ENCODE assay signal across 8 cellular contexts in genomic region chr10:101693701-101694055, GRCh38. TPM values are rescaled to one million over a fixed set of nuclear protein-coding genes. Genes with fewer than 3 reads are reported as not detected.
DNase-seq lines count a peak whose midpoint lies in the region; ATAC-seq, FAIRE-seq and TF ChIP-seq lines count a peak whose summit lies in the region.

No MANE protein-coding gene starts in this region.

- H3K4me3 ChIP-seq in body of pancreas (peak overlapping the region; percentile 88 to 89), keratinocyte (ENCODE audit: control insufficient read depth in 2 of 3, extremely low read depth in 1 of 3, insufficient read depth in 2 of 3, low read depth in 1 of 3, low read length in 3 of 3) (peak overlapping the region; percentile 92 to 94 (median 93)), stomach smooth muscle (ENCODE audit: low read length in 2 of 2) (peak overlapping the region; percentile 75 to 89)

- DNase-seq in activated CD8-positive, alpha-beta memory T cell treated with anti-CD3 and anti-CD28 coated beads, Interleukin-2, amount 50 U/mL, for 48 hours: peak; percentile 58
- DNase-seq in activated CD8-positive, alpha-beta memory T cell treated with anti-CD3 and anti-CD28 coated beads, Interleukin-2, amount 50 U/mL, for 4 hours: no peak
- DNase-seq in H9 (no peak), NCI-H146 treated with DMSO at 0.1 percent for 48 hours (lab: John Stamatoyannopoulos, UW; ENCODE audit: unreplicated experiment) (peak; percentile 59), body of pancreas (peak in 3 of 4 donors; percentile 10 to 29 (median 16)), keratinocyte (ENCODE audit: low read depth, low spot score) (no peak)
- DNase-seq in stimulated activated naive CD4-positive, alpha-beta T cell treated with Interleukin-2 at 50 U/mL for 16 hours (lab: John Stamatoyannopoulos, UW): no peak

- peaks cover 5% of the 10 kb centered on the region for H3K9me1 ChIP-seq in keratinocyte (ENCODE audit: control insufficient read depth, extremely low read depth, insufficient read depth, low read length)

- no peak for TF ChIP-seq POLR2A in body of pancreas (IDR thresholded peaks at IDR 0.05)

- no peaks in the 10 kb centered on the region for H3K79me1 ChIP-seq in H9 (ENCODE audit: insufficient read depth, low read depth, low read length, poor library complexity, severe bottlenecking)

- H4K8ac ChIP-seq in H9 (replicated peaks; ENCODE audit: insufficient read length, low read depth, low read length): no peak overlapping the region

- H4K20me1 ChIP-seq in H9 (ENCODE audit: control insufficient read depth, insufficient read depth, insufficient read length): no peaks in the 10 kb centered on the region
- no peaks in the 10 kb centered on the region for H4K20me1 ChIP-seq in keratinocyte (ENCODE audit: control insufficient read depth, extremely low read depth, insufficient read depth, low read length)

- H3K4me1 ChIP-seq in H9 (ENCODE audit: insufficient read depth, low read length) (no peaks in the 10 kb centered on the region; the same call in 1 of the 2 replicates), body of pancreas (peaks cover 50% of the 10 kb centered on the region), keratinocyte (ENCODE audit: control insufficient read depth, extremely low read depth, insufficient read depth, low read length) (peaks cover 12% of the 10 kb centered on the region), stomach smooth muscle (ENCODE audit: control insufficient read depth, insufficient read depth, low read length) (peaks cover 21% of the 10 kb centered on the region)

- peak overlapping the region; percentile 91 to 98 (median 97) for H3K27ac Mint-ChIP-seq in H9

- no peak overlapping the region for H4K5ac ChIP-seq in H9 (ENCODE audit: insufficient read length, low read depth, low read length)

- H3K9me3 ChIP-seq in H9 (ENCODE audit: control insufficient read depth, low read depth, low read length): no peaks in the 10 kb centered on the region
- H3K9me3 ChIP-seq in body of pancreas: no peaks in the 10 kb centered on the region
- no peaks in the 10 kb centered on the region for H3K9me3 ChIP-seq in keratinocyte (ENCODE audit: control insufficient read depth, low read depth, low read length)
- H3K9me3 ChIP-seq in stomach smooth muscle (ENCODE audit: control insufficient read depth in 2 of 2, low read length in 2 of 2): no peaks in the 10 kb centered on the region

- no peak overlapping the region for H3T11ph ChIP-seq in H9 (ENCODE audit: low read length)

- H3K23me2 ChIP-seq in H9 (ENCODE audit: insufficient read length, low read depth, low read length, poor library complexity, severe bottlenecking): peaks cover 6% of the 10 kb centered on the region

- H2BK5ac ChIP-seq in H9 (ENCODE audit: insufficient read length, low read length): no peak overlapping the region

- peak overlapping the region; percentile 73 for H3K4me2 ChIP-seq in H9 (ENCODE audit: insufficient read depth, insufficient read length, low read length)
- H3K4me2 ChIP-seq in keratinocyte (ENCODE audit: control insufficient read depth, extremely low read depth, insufficient read depth, low read depth, low read length): peak overlapping the region; percentile 96

- H3K4me3 Mint-ChIP-seq in H9: peak overlapping the region; percentile 88 to 90

- 0 out of 5 replicates have a peak, but pooled peaks cover 0 to 2% of the 10 kb centered on the region in 2 experiments for H3K9me3 Mint-ChIP-seq in H9

- no CpG with 5 or more reads among the region's 7 CpGs for WGBS in H9 (ENCODE audit: extremely low coverage, insufficient read length, low lambda C conversion rate)
- 1 to 4% methylated on average over 7 of the region's 7 CpGs for WGBS in body of pancreas, 2 donors

- H3K36me3 Mint-ChIP-seq in H9 (ENCODE audit: insufficient read depth in 1 of 3, low read depth in 3 of 3): no peaks in the 10 kb centered on the region

- H2AK5ac ChIP-seq in H9 (ENCODE audit: insufficient read length, low read length): no peak overlapping the region

- no peak overlapping the region for H3K4ac ChIP-seq in H9 (ENCODE audit: low read depth, low read length)

- no peaks in the 10 kb centered on the region for H3K79me2 ChIP-seq in H9 (ENCODE audit: insufficient read depth, low read length)
- peaks cover 32% of the 10 kb centered on the region for H3K79me2 ChIP-seq in keratinocyte (ENCODE audit: control insufficient read depth, insufficient read depth, low read length)

- H3K9ac ChIP-seq in H9 (ENCODE audit: extremely low read depth, insufficient read length, low read length): peak overlapping the region; percentile 81
- H3K9ac ChIP-seq in keratinocyte (ENCODE audit: control insufficient read depth, extremely low read depth, insufficient read depth, low read length): peak overlapping the region; percentile 98
- peak overlapping the region; percentile 81 to 99 for H3K9ac ChIP-seq in stomach smooth muscle (ENCODE audit: low read length in 2 of 2)

- no peaks in the 10 kb centered on the region; the same call in 1 of the 2 replicates for H3K27me3 Mint-ChIP-seq in H9 (ENCODE audit: low read depth)

- peaks cover 28 to 33% of the 10 kb centered on the region in 2 experiments for H3K4me1 Mint-ChIP-seq in H9

- no peak overlapping the region for H3K18ac ChIP-seq in H9 (ENCODE audit: insufficient read length, low read depth, low read length)

- dilution Hi-C loops in keratinocyte (cut with MboI; ENCODE audit: extremely low pct_ligation_motif_present, low sequenced_read_pairs): no loop called here

- H2BK20ac ChIP-seq in H9 (ENCODE audit: low read depth, low read length, poor library complexity, severe bottlenecking): no peak overlapping the region

- no peak overlapping the region for H4K91ac ChIP-seq in H9 (ENCODE audit: insufficient read length, low read depth, low read length)

- H3K56ac ChIP-seq in H9 (ENCODE audit: insufficient read length, low read depth, low read length): no peak overlapping the region

- H3K27ac ChIP-seq in H9 (ENCODE audit: insufficient read length, low read depth, low read length): no peak overlapping the region
- peak overlapping the region; percentile 90 to 99 (median 96) for H3K27ac ChIP-seq in body of pancreas
- H3K27ac ChIP-seq in keratinocyte (ENCODE audit: control insufficient read depth, insufficient read depth, low read length): peak overlapping the region; percentile 91
- H3K27ac ChIP-seq in stomach smooth muscle (ENCODE audit: low read length): peak overlapping the region; percentile 97

- no peak overlapping the region for H2BK15ac ChIP-seq in H9 (ENCODE audit: low read depth, low read length)

- TF ChIP-seq CTCF in H9 (conservative IDR thresholded peaks at IDR 0.05) (no peak), body of pancreas (IDR thresholded peaks at IDR 0.05) (no peak), keratinocyte (optimal IDR thresholded peaks at IDR 0.05 in 1 of 3, IDR thresholded peaks at IDR 0.05 in 1 of 3, conservative IDR thresholded peaks at IDR 0.05 in 1 of 3; ENCODE audit: extremely low read depth in 1 of 3, insufficient read depth in 2 of 3, low read length in 3 of 3) (no peak)

- intact Hi-C loops in body of pancreas (cut with DNase I): no loop called here

- ATAC-seq in body of pancreas: no peak

- no peaks in the 10 kb centered on the region for H3K27me3 ChIP-seq in H9 (ENCODE audit: insufficient read depth, low read length)
- no peaks in the 10 kb centered on the region for H3K27me3 ChIP-seq in body of pancreas
- H3K27me3 ChIP-seq in keratinocyte (ENCODE audit: control insufficient read depth, extremely low read depth, insufficient read depth, low read length): no peaks in the 10 kb centered on the region
- H3K27me3 ChIP-seq in stomach smooth muscle (ENCODE audit: control insufficient read depth in 1 of 2, insufficient read depth in 2 of 2, low read length in 2 of 2): no peaks in the 10 kb centered on the region

- FAIRE-seq in keratinocyte (lab: Jason Lieb, UNC): peak; percentile 13

- H3K23ac ChIP-seq in H9 (ENCODE audit: insufficient read length, low read depth, low read length): no peak overlapping the region

- H3K36me3 ChIP-seq in body of pancreas (replicated peaks in 1 of 2; ENCODE audit: insufficient read depth in 1 of 2, low read depth in 2 of 2): no peaks in the 10 kb centered on the region
- H3K36me3 ChIP-seq in keratinocyte (ENCODE audit: control insufficient read depth in 2 of 2, extremely low read depth in 1 of 2, insufficient read depth in 2 of 2, low read length in 2 of 2): no peaks in the 10 kb centered on the region
- H3K36me3 ChIP-seq in stomach smooth muscle (ENCODE audit: control insufficient read depth in 2 of 2, insufficient read depth in 2 of 2, low read length in 2 of 2): no peaks in the 10 kb centered on the region

- peak overlapping the region; percentile 89 for H3K14ac ChIP-seq in H9 (ENCODE audit: insufficient read depth, low read length)

- no peak overlapping the region for H2AFZ ChIP-seq in H9 (ENCODE audit: low read length)
- peak overlapping the region; percentile 95 for H2AFZ ChIP-seq in keratinocyte (ENCODE audit: control insufficient read depth, low read length)

- H2BK120ac ChIP-seq in H9 (ENCODE audit: low read depth, low read length, poor library complexity, severe bottlenecking): no peak overlapping the region

- H2BK12ac ChIP-seq in H9 (ENCODE audit: insufficient read length, low read depth, low read length): no peak overlapping the region

RNA-seq across cellular contexts. Expression of gene FBXW4, which starts 1.3 kb away (rescaled TPM):
- total RNA-seq in H9 (2021) (40.6 and 41.6 TPM in 2 replicates), body of pancreas (10 to 100 TPM; 33.5 to 40.5 TPM)
- 22.3 to 25.4 TPM (median 23.7 TPM) in 3 replicates for polyA plus RNA-seq in keratinocyte
- polyA plus RNA-seq in keratinocyte (2011; ENCODE audit: low read depth): 27.6 TPM
- 21.8 and 29.5 TPM in 2 replicates for polyA plus RNA-seq in keratinocyte (2011; cell fraction: cytosol; rRNA removed)
- 31.0 and 34.0 TPM in 2 replicates for polyA plus RNA-seq in keratinocyte (2011; cell fraction: nucleus; rRNA removed)
- polyA plus RNA-seq in keratinocyte (2012; ENCODE audit: low replicate concordance): 18.4 and 23.8 TPM in 2 replicates
- 43.5 to 84.3 TPM (median 60.6 TPM) in 3 replicates for polyA minus RNA-seq in keratinocyte
- polyA minus RNA-seq in keratinocyte (2011; cell fraction: cytosol; rRNA and poly(A)+ RNA removed): 21.3 TPM
- polyA minus RNA-seq in keratinocyte (2011; cell fraction: nucleus; rRNA and poly(A)+ RNA removed): 16.9 and 29.1 TPM in 2 replicates

Comparison
In these comparisons a context has a peak if more than half of its experiments do, and no peak if none do; other contexts are left out.
1. DNase-seq: peak in activated CD8-positive, alpha-beta memory T cell treated with anti-CD3 and anti-CD28 coated beads, Interleukin-2, amount 50 U/mL, for 48 hours (single experiment), NCI-H146 treated with DMSO at 0.1 percent for 48 hours (single experiment) and body of pancreas (3 of 4); none in activated CD8-positive, alpha-beta memory T cell treated with anti-CD3 and anti-CD28 coated beads, Interleukin-2, amount 50 U/mL, for 4 hours (single experiment), H9 (single experiment), keratinocyte (single experiment) and stimulated activated naive CD4-positive, alpha-beta T cell treated with Interleukin-2 at 50 U/mL for 16 hours (single experiment).
2. Peak in every context shown above with its lines, with median percentiles within 50 percentile points of each other: H3K9ac ChIP-seq and H3K4me3 ChIP-seq.